1 cellular context compared by ENCODE assay signal in the genomic region with DNA sequence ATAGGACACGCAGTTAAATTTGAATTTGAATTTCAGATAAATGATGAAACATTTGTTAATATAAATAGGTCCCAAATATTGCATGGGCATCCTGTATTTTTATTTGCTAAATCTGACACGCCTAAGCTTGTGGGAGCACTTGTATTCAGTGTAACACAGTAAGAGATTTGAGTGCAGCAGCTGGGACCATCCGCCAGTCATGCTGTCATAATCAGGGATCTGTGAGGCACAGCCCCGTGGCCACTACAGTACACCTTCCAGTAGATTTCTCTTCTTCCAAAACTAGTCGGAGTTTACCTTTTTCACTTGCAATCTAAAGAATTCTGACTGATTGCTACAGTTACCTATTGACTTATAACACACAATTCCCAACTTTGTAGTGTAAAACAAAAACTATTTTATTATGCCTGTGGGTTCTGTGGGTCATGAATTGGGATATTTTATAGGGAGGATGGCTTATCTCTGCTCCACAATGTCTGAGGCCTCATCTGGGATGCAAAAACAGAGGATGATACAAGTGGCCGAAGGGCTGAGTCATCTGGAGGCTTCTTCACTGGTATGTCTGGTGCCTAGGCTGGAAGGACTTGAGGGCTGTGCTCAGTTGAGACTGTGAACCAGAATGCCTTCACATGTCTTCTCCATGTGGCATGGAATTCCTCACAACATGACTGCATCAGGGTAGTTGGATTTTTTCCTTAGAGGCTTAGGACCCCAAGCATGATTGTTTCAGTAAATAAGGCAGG.
TF ChIP-seq lines count a peak whose summit lies in the region.

No MANE protein-coding gene starts in this region.

TF ChIP-seq in K562, 482 proteins besides CTCF, POLR2A, EP300 and RAD21 (continued from another document and continues in another):
- TF ChIP-seq, protein P1, sequence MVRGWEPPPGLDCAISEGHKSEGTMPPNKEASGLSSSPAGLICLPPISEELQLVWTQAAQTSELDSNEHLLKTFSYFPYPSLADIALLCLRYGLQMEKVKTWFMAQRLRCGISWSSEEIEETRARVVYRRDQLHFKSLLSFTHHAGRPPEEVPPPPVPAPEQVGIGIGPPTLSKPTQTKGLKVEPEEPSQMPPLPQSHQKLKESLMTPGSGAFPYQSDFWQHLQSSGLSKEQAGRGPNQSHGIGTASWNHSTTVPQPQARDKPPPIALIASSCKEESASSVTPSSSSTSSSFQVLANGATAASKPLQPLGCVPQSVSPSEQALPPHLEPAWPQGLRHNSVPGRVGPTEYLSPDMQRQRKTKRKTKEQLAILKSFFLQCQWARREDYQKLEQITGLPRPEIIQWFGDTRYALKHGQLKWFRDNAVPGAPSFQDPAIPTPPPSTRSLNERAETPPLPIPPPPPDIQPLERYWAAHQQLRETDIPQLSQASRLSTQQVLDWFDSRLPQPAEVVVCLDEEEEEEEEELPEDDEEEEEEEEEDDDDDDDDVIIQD (CRISPR knock-in tag; IDR thresholded peaks at IDR 0.05): no peak
- TF ChIP-seq, protein P2, sequence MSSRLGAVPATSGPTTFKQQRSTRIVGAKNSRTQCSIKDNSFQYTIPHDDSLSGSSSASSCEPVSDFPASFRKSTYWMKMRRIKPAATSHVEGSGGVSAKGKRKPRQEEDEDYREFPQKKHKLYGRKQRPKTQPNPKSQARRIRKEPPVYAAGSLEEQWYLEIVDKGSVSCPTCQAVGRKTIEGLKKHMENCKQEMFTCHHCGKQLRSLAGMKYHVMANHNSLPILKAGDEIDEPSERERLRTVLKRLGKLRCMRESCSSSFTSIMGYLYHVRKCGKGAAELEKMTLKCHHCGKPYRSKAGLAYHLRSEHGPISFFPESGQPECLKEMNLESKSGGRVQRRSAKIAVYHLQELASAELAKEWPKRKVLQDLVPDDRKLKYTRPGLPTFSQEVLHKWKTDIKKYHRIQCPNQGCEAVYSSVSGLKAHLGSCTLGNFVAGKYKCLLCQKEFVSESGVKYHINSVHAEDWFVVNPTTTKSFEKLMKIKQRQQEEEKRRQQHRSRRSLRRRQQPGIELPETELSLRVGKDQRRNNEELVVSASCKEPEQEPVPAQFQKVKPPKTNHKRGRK (tag; IDR thresholded peaks at IDR 0.05): no peak
- TF ChIP-seq JUND (IDR thresholded peaks at IDR 0.05; ENCODE audit: borderline replicate concordance, low read depth, low read length): peak; percentile 72; the same call in 1 of the 2 replicates
- peak; percentile 79; the same call in 2 of the 3 replicates for TF ChIP-seq JUND (tag; IDR thresholded peaks at IDR 0.05; ENCODE audit: borderline replicate concordance, low read depth, low read length)
- TF ChIP-seq, protein P3, sequence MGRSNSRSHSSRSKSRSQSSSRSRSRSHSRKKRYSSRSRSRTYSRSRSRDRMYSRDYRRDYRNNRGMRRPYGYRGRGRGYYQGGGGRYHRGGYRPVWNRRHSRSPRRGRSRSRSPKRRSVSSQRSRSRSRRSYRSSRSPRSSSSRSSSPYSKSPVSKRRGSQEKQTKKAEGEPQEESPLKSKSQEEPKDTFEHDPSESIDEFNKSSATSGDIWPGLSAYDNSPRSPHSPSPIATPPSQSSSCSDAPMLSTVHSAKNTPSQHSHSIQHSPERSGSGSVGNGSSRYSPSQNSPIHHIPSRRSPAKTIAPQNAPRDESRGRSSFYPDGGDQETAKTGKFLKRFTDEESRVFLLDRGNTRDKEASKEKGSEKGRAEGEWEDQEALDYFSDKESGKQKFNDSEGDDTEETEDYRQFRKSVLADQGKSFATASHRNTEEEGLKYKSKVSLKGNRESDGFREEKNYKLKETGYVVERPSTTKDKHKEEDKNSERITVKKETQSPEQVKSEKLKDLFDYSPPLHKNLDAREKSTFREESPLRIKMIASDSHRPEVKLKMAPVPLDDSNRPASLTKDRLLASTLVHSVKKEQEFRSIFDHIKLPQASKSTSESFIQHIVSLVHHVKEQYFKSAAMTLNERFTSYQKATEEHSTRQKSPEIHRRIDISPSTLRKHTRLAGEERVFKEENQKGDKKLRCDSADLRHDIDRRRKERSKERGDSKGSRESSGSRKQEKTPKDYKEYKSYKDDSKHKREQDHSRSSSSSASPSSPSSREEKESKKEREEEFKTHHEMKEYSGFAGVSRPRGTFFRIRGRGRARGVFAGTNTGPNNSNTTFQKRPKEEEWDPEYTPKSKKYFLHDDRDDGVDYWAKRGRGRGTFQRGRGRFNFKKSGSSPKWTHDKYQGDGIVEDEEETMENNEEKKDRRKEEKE (IDR thresholded peaks at IDR 0.05; ENCODE audit: borderline replicate concordance in 1 of 2, control insufficient read depth in 1 of 2, low read depth in 2 of 2, low read length in 1 of 2): no peak
- TF ChIP-seq E2F3 (CRISPR knock-in tag; IDR thresholded peaks at IDR 0.05): no peak
- TF ChIP-seq RCOR1 (IDR thresholded peaks at IDR 0.05; ENCODE audit: borderline replicate concordance in 1 of 2, low read depth in 2 of 2, low read length in 2 of 2): peak in 1 of 2 experiments; percentile 85; a peak in 2 of 4 replicates
- TF ChIP-seq SMARCA4 (IDR thresholded peaks at IDR 0.05): no peak; the same call in 1 of the 2 replicates
- peak; percentile 73 for TF ChIP-seq MAFG (tag; conservative IDR thresholded peaks at IDR 0.05)
- TF ChIP-seq CBFA2T2 (conservative IDR thresholded peaks at IDR 0.05): peak; percentile 20; the same call in 1 of the 2 replicates
- peak; percentile 94 for TF ChIP-seq CTBP1 (IDR thresholded peaks at IDR 0.05; ENCODE audit: borderline replicate concordance)
- no peak for TF ChIP-seq NR2C1 (IDR thresholded peaks at IDR 0.05)
- TF ChIP-seq NR2C1 (tag; IDR thresholded peaks at IDR 0.05): no peak
- TF ChIP-seq, protein P4, sequence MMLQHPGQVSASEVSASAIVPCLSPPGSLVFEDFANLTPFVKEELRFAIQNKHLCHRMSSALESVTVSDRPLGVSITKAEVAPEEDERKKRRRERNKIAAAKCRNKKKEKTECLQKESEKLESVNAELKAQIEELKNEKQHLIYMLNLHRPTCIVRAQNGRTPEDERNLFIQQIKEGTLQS (IDR thresholded peaks at IDR 0.05): peak; percentile 65; the same call in 1 of the 2 replicates
- TF ChIP-seq, protein P4 (CRISPR knock-in tag; conservative IDR thresholded peaks at IDR 0.05): no peak
- peak; percentile 33; the same call in 1 of the 2 replicates for TF ChIP-seq C11orf30 (IDR thresholded peaks at IDR 0.05; ENCODE audit: low read depth)
- TF ChIP-seq BHLHE40 (IDR thresholded peaks at IDR 0.05; ENCODE audit: low read length): no peak
- TF ChIP-seq JUN (IDR thresholded peaks at IDR 0.05; ENCODE audit: borderline replicate concordance, low read depth, low read length): peak; percentile 48; the same call in 1 of the 2 replicates
- no peak for TF ChIP-seq JUN (CRISPR knock-in tag; IDR thresholded peaks at IDR 0.05; ENCODE audit: borderline replicate concordance)
- no peak for TF ChIP-seq DNMT1 (IDR thresholded peaks at IDR 0.05)
- TF ChIP-seq MECOM (CRISPR knock-in tag; IDR thresholded peaks at IDR 0.05): peak; percentile 95
- TF ChIP-seq ZNF695 (CRISPR knock-in tag; IDR thresholded peaks at IDR 0.05): no peak
- TF ChIP-seq HMG20B (CRISPR knock-in tag; IDR thresholded peaks at IDR 0.05): no peak
- TF ChIP-seq GATAD2B (IDR thresholded peaks at IDR 0.05; ENCODE audit: borderline replicate concordance): no peak
- no peak for TF ChIP-seq ZNF644 (tag; IDR thresholded peaks at IDR 0.05; ENCODE audit: low read depth)
- TF ChIP-seq, protein P5, sequence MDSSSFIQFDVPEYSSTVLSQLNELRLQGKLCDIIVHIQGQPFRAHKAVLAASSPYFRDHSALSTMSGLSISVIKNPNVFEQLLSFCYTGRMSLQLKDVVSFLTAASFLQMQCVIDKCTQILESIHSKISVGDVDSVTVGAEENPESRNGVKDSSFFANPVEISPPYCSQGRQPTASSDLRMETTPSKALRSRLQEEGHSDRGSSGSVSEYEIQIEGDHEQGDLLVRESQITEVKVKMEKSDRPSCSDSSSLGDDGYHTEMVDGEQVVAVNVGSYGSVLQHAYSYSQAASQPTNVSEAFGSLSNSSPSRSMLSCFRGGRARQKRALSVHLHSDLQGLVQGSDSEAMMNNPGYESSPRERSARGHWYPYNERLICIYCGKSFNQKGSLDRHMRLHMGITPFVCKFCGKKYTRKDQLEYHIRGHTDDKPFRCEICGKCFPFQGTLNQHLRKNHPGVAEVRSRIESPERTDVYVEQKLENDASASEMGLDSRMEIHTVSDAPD (CRISPR knock-in tag; IDR thresholded peaks at IDR 0.05): no peak
- TF ChIP-seq, protein P6, sequence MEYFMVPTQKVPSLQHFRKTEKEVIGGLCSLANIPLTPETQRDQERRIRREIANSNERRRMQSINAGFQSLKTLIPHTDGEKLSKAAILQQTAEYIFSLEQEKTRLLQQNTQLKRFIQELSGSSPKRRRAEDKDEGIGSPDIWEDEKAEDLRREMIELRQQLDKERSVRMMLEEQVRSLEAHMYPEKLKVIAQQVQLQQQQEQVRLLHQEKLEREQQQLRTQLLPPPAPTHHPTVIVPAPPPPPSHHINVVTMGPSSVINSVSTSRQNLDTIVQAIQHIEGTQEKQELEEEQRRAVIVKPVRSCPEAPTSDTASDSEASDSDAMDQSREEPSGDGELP (CRISPR knock-in tag; IDR thresholded peaks at IDR 0.05; ENCODE audit: borderline replicate concordance): no peak
- peak; percentile 66; the same call in 1 of the 2 replicates for TF ChIP-seq NFE2 (IDR thresholded peaks at IDR 0.05; ENCODE audit: low read depth)
- TF ChIP-seq, protein P7, sequence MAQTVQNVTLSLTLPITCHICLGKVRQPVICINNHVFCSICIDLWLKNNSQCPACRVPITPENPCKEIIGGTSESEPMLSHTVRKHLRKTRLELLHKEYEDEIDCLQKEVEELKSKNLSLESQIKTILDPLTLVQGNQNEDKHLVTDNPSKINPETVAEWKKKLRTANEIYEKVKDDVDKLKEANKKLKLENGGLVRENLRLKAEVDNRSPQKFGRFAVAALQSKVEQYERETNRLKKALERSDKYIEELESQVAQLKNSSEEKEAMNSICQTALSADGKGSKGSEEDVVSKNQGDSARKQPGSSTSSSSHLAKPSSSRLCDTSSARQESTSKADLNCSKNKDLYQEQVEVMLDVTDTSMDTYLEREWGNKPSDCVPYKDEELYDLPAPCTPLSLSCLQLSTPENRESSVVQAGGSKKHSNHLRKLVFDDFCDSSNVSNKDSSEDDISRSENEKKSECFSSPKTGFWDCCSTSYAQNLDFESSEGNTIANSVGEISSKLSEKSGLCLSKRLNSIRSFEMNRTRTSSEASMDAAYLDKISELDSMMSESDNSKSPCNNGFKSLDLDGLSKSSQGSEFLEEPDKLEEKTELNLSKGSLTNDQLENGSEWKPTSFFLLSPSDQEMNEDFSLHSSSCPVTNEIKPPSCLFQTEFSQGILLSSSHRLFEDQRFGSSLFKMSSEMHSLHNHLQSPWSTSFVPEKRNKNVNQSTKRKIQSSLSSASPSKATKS (CRISPR knock-in tag; IDR thresholded peaks at IDR 0.05): no peak
- TF ChIP-seq CHD2 (IDR thresholded peaks at IDR 0.05; ENCODE audit: low read depth, low read length): no peak
- TF ChIP-seq, protein P8, sequence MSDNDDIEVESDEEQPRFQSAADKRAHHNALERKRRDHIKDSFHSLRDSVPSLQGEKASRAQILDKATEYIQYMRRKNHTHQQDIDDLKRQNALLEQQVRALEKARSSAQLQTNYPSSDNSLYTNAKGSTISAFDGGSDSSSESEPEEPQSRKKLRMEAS (CRISPR knock-in tag; IDR thresholded peaks at IDR 0.05): no peak
- peak; percentile 80; the same call in 1 of the 2 replicates for TF ChIP-seq ZSCAN32 (CRISPR knock-in tag; IDR thresholded peaks at IDR 0.05)
- no peak for TF ChIP-seq NFXL1 (CRISPR knock-in tag; IDR thresholded peaks at IDR 0.05)
- no peak for TF ChIP-seq MCM2 (IDR thresholded peaks at IDR 0.05; ENCODE audit: low read depth)
- no peak for TF ChIP-seq NFATC3 (IDR thresholded peaks at IDR 0.05)
- TF ChIP-seq, protein P9, sequence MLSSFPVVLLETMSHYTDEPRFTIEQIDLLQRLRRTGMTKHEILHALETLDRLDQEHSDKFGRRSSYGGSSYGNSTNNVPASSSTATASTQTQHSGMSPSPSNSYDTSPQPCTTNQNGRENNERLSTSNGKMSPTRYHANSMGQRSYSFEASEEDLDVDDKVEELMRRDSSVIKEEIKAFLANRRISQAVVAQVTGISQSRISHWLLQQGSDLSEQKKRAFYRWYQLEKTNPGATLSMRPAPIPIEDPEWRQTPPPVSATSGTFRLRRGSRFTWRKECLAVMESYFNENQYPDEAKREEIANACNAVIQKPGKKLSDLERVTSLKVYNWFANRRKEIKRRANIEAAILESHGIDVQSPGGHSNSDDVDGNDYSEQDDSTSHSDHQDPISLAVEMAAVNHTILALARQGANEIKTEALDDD (IDR thresholded peaks at IDR 0.05): 0 out of 2 replicates have a peak, but pooled peaks have one; percentile 23
- 0 out of 2 replicates have a peak, but pooled peaks have one; percentile 23 for TF ChIP-seq SOX6 (IDR thresholded peaks at IDR 0.05)
- no peak for TF ChIP-seq NCOR1 (IDR thresholded peaks at IDR 0.05)
- TF ChIP-seq, protein P10, sequence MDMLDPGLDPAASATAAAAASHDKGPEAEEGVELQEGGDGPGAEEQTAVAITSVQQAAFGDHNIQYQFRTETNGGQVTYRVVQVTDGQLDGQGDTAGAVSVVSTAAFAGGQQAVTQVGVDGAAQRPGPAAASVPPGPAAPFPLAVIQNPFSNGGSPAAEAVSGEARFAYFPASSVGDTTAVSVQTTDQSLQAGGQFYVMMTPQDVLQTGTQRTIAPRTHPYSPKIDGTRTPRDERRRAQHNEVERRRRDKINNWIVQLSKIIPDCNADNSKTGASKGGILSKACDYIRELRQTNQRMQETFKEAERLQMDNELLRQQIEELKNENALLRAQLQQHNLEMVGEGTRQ (CRISPR knock-in tag; IDR thresholded peaks at IDR 0.05): no peak
- peak; percentile 86 for TF ChIP-seq FOSL1 (tag; conservative IDR thresholded peaks at IDR 0.05)
- TF ChIP-seq U2AF2 (optimal IDR thresholded peaks at IDR 0.05; ENCODE audit: low read depth, low read length): no peak
- TF ChIP-seq HCFC1 (IDR thresholded peaks at IDR 0.05; ENCODE audit: low read depth, low read length): no peak
